In the genomic region with DNA sequence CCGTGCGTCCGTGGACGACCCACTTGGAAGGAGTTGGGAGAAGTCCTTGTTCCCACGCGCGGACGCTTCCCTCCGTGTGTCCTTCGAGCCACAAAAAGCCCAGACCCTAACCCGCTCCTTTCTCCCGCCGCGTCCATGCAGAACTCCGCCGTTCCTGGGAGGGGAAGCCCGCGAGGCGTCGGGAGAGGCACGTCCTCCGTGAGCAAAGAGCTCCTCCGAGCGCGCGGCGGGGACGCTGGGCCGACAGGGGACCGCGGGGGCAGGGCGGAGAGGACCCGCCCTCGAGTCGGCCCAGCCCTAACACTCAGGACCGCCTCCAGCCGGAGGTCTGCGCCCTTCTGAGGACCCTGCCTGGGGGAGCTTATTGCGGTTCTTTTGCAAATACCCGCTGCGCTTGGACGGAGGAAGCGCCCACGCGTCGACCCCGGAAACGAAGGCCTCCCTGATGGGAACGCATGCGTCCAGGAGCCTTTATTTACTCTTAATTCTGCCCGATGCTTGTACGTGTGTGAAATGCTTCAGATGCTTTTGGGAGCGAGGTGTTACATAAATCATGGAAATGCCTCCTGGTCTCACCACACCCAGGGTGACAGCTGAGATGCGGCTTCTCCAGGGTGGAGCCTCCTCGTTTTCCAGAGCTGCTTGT, we compare ENCODE assay signal across 1 cellular context.
TF ChIP-seq lines count a peak whose summit lies in the region.

No MANE protein-coding gene starts in this region.

TF ChIP-seq in K562, 482 proteins besides CTCF, POLR2A, EP300 and RAD21 (continued from another document):
- TF ChIP-seq, protein P1, sequence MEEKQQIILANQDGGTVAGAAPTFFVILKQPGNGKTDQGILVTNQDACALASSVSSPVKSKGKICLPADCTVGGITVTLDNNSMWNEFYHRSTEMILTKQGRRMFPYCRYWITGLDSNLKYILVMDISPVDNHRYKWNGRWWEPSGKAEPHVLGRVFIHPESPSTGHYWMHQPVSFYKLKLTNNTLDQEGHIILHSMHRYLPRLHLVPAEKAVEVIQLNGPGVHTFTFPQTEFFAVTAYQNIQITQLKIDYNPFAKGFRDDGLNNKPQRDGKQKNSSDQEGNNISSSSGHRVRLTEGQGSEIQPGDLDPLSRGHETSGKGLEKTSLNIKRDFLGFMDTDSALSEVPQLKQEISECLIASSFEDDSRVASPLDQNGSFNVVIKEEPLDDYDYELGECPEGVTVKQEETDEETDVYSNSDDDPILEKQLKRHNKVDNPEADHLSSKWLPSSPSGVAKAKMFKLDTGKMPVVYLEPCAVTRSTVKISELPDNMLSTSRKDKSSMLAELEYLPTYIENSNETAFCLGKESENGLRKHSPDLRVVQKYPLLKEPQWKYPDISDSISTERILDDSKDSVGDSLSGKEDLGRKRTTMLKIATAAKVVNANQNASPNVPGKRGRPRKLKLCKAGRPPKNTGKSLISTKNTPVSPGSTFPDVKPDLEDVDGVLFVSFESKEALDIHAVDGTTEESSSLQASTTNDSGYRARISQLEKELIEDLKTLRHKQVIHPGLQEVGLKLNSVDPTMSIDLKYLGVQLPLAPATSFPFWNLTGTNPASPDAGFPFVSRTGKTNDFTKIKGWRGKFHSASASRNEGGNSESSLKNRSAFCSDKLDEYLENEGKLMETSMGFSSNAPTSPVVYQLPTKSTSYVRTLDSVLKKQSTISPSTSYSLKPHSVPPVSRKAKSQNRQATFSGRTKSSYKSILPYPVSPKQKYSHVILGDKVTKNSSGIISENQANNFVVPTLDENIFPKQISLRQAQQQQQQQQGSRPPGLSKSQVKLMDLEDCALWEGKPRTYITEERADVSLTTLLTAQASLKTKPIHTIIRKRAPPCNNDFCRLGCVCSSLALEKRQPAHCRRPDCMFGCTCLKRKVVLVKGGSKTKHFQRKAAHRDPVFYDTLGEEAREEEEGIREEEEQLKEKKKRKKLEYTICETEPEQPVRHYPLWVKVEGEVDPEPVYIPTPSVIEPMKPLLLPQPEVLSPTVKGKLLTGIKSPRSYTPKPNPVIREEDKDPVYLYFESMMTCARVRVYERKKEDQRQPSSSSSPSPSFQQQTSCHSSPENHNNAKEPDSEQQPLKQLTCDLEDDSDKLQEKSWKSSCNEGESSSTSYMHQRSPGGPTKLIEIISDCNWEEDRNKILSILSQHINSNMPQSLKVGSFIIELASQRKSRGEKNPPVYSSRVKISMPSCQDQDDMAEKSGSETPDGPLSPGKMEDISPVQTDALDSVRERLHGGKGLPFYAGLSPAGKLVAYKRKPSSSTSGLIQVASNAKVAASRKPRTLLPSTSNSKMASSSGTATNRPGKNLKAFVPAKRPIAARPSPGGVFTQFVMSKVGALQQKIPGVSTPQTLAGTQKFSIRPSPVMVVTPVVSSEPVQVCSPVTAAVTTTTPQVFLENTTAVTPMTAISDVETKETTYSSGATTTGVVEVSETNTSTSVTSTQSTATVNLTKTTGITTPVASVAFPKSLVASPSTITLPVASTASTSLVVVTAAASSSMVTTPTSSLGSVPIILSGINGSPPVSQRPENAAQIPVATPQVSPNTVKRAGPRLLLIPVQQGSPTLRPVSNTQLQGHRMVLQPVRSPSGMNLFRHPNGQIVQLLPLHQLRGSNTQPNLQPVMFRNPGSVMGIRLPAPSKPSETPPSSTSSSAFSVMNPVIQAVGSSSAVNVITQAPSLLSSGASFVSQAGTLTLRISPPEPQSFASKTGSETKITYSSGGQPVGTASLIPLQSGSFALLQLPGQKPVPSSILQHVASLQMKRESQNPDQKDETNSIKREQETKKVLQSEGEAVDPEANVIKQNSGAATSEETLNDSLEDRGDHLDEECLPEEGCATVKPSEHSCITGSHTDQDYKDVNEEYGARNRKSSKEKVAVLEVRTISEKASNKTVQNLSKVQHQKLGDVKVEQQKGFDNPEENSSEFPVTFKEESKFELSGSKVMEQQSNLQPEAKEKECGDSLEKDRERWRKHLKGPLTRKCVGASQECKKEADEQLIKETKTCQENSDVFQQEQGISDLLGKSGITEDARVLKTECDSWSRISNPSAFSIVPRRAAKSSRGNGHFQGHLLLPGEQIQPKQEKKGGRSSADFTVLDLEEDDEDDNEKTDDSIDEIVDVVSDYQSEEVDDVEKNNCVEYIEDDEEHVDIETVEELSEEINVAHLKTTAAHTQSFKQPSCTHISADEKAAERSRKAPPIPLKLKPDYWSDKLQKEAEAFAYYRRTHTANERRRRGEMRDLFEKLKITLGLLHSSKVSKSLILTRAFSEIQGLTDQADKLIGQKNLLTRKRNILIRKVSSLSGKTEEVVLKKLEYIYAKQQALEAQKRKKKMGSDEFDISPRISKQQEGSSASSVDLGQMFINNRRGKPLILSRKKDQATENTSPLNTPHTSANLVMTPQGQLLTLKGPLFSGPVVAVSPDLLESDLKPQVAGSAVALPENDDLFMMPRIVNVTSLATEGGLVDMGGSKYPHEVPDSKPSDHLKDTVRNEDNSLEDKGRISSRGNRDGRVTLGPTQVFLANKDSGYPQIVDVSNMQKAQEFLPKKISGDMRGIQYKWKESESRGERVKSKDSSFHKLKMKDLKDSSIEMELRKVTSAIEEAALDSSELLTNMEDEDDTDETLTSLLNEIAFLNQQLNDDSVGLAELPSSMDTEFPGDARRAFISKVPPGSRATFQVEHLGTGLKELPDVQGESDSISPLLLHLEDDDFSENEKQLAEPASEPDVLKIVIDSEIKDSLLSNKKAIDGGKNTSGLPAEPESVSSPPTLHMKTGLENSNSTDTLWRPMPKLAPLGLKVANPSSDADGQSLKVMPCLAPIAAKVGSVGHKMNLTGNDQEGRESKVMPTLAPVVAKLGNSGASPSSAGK (IDR thresholded peaks at IDR 0.05): no peak
- no peak for TF ChIP-seq ARID2 (IDR thresholded peaks at IDR 0.05)
- peak; percentile 20 for TF ChIP-seq MEIS2 (IDR thresholded peaks at IDR 0.05; ENCODE audit: partially characterized antibody)
- TF ChIP-seq ZNF77 (CRISPR knock-in tag; IDR thresholded peaks at IDR 0.05): no peak
